Comparison of ENCODE assay signal across 12 cellular contexts in the genomic region with DNA sequence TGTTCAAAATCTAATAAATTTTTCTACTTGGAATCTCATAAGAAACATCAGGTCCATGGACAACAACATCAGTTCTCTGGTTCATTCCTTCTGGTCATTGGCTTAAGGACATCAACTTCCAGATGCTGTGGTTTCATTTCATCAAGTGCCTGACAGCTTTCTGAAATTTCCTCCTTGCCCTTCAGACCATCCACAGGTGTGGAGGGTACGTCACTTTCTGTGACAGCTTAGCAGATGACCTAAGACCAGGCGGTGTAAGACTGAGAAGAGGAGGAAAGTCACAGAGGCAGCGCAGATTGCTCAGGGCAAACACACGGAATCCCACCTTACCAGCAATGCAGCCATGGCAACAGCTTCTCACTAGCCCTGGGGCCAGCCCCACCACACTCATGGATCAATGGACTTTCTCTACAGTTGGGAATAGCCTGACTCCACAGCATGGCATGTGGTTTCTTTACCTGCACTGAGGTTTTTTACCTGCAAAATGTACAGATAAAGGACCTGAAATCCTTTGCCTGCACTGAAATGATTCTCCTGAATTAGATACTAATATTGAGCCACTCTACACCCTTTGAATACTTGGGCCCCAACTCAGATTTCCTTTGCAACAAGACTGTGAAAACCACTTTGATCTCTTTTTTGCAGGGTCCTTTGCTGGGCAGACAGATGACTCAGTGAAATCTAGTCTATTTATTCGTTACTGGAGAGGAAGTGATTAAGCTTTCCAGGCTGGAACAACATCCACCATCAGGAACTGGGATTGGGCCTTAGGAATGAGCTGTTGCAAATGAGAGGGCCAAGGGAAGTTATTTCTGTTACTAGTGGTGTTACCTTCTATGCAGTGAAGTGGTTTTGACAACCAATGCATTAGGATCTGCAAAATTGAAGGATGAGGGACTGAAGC. TPM values are rescaled to one million over a fixed set of nuclear protein-coding genes. Genes with fewer than 3 reads are reported as not detected.
DNase-seq lines count a peak whose midpoint lies in the region; ATAC-seq, FAIRE-seq and TF ChIP-seq lines count a peak whose summit lies in the region.
"Had no signal": no experiment of that assay in that cellular context is flagged by ENCODE, and none has a peak within 500 bp of the region (broad histone marks: within the 10 kb centered on the region; RNA-seq: fewer than 3 reads in every experiment).

No MANE protein-coding gene starts in this region.

- 84 to 92% methylated on average over 3 to 5 of the region's 5 CpGs for WGBS in endodermal cell (ENCODE audit: insufficient coverage in 1 of 2, insufficient read length in 1 of 2), 2 experiments

- H3K27ac ChIP-seq in astrocyte (ENCODE audit: low read depth, low read length): peak overlapping the region; percentile 68
- peak overlapping the region; percentile 36 for H3K27ac ChIP-seq in osteoblast (ENCODE audit: low read depth, low read length)
- H3K27ac ChIP-seq in endodermal cell (ENCODE audit: low read depth, low read length): no peak overlapping the region

- H3K9me3 Mint-ChIP-seq in astrocyte (ENCODE audit: unreplicated experiment) (peaks cover 7% of the 10 kb centered on the region), endodermal cell (no peaks in the 10 kb centered on the region)
- H3K9me3 Mint-ChIP-seq: activated T-helper 2 cell treated with anti-CD3 and anti-CD28 coated beads, Interferon-gamma antibody, Interleukin-2, Interleukin-4, amounts not matched to agents 10 μg/mL and 5 μg/mL and 100 μg/mL, durations not matched to agents 14 hours and 24 hours and 36 hours; immature natural killer cell had no signal

- H3K27me3 Mint-ChIP-seq in astrocyte (ENCODE audit: low read depth, unreplicated experiment): no peaks in the 10 kb centered on the region
- no peaks in the 10 kb centered on the region for H3K27me3 Mint-ChIP-seq in endodermal cell (ENCODE audit: insufficient read depth)
- H3K27me3 Mint-ChIP-seq: IgD-negative memory B cell had no signal

- H3K9me3 ChIP-seq in astrocyte (ENCODE audit: insufficient read depth, low read depth, low read length) (no peaks in the 10 kb centered on the region), osteoblast (ENCODE audit: low read depth, low read length) (no peaks in the 10 kb centered on the region), endodermal cell (ENCODE audit: control insufficient read depth, low read length) (no peaks in the 10 kb centered on the region)

- H3K27me3 ChIP-seq in astrocyte (ENCODE audit: insufficient read depth, low read length) (no peaks in the 10 kb centered on the region), osteoblast (ENCODE audit: insufficient read depth, low read length) (no peaks in the 10 kb centered on the region), endodermal cell (ENCODE audit: control insufficient read depth, insufficient read depth, low read length, poor library complexity, severe bottlenecking) (no peaks in the 10 kb centered on the region)

- no peaks in the 10 kb centered on the region for H4K20me1 ChIP-seq in astrocyte (ENCODE audit: insufficient read depth, low read length)
- H4K20me1 ChIP-seq in osteoblast (ENCODE audit: insufficient read depth, low read length): no peaks in the 10 kb centered on the region

- H3K27ac Mint-ChIP-seq in astrocyte (ENCODE audit: unreplicated experiment): peak overlapping the region; percentile 83
- H3K27ac Mint-ChIP-seq in endodermal cell: no peak overlapping the region
- H3K27ac Mint-ChIP-seq: activated T-helper 2 cell treated with anti-CD3 and anti-CD28 coated beads, Interferon-gamma antibody, Interleukin-2, Interleukin-4, amounts not matched to agents 10 μg/mL and 5 μg/mL and 100 μg/mL, durations not matched to agents 14 hours and 24 hours and 36 hours; immature natural killer cell had no signal

- peak overlapping the region; percentile 67 for H3K4me2 ChIP-seq in astrocyte (ENCODE audit: low read length)
- H3K4me2 ChIP-seq in osteoblast (ENCODE audit: insufficient read depth, low read length): peak overlapping the region; percentile 27

- TF ChIP-seq CTCF in astrocyte (IDR thresholded peaks at IDR 0.05; ENCODE audit: insufficient read depth, low read depth, low read length) (no peak), osteoblast (IDR thresholded peaks at IDR 0.05; ENCODE audit: extremely low read depth, low read depth, low read length) (no peak), endodermal cell (conservative IDR thresholded peaks at IDR 0.05) (no peak)

- H3K9ac ChIP-seq in astrocyte (ENCODE audit: low read length) (no peak overlapping the region), endodermal cell (ENCODE audit: extremely low read depth, low read length, poor library complexity, severe bottlenecking) (no peak overlapping the region)

- peaks cover under 1% of the 10 kb centered on the region for H3K36me3 ChIP-seq in astrocyte (ENCODE audit: insufficient read depth, low read length)
- H3K36me3 ChIP-seq in osteoblast (ENCODE audit: insufficient read depth, low read length): peaks cover 4% of the 10 kb centered on the region
- H3K36me3 ChIP-seq in endodermal cell (ENCODE audit: control insufficient read depth, insufficient read depth, low read length): no peaks in the 10 kb centered on the region

- peaks cover 36% of the 10 kb centered on the region for H3K4me1 Mint-ChIP-seq in astrocyte (ENCODE audit: low read depth, unreplicated experiment)
- H3K4me1 Mint-ChIP-seq in endodermal cell: no peaks in the 10 kb centered on the region
- H3K4me1 Mint-ChIP-seq: immature natural killer cell had no signal

- H3K79me2 ChIP-seq in astrocyte (ENCODE audit: insufficient read depth, low read length): peaks cover 4% of the 10 kb centered on the region
- H3K79me2 ChIP-seq in osteoblast (ENCODE audit: insufficient read depth, low read length): peaks cover 17% of the 10 kb centered on the region

- FAIRE-seq in astrocyte (lab: Jason Lieb, UNC): peak; percentile 84

- H3K36me3 Mint-ChIP-seq in astrocyte (ENCODE audit: low read depth, unreplicated experiment): peaks cover 7% of the 10 kb centered on the region
- H3K36me3 Mint-ChIP-seq in endodermal cell (ENCODE audit: low read depth): no peaks in the 10 kb centered on the region

- ATAC-seq in GM18511 (IDR thresholded peaks at IDR 0.05; ENCODE audit: unreplicated experiment) (peak; percentile 32), HG02852 (IDR thresholded peaks at IDR 0.05; ENCODE audit: unreplicated experiment) (peak; percentile 30)

- DNase-seq in astrocyte (ENCODE audit: low read depth) (peak; percentile 87), osteoblast (ENCODE audit: insufficient read length, low spot score, missing footprints) (peak; percentile 72), endodermal cell (no peak), GF-D8 (lab: John Stamatoyannopoulos, UW) (no peak), NOMO-1 treated with DMSO at 0.1 percent for 48 hours (lab: John Stamatoyannopoulos, UW; ENCODE audit: unreplicated experiment) (no peak), SIG-M5 treated with dmso at 0.1 percent for 504 hours (lab: John Stamatoyannopoulos, UW; ENCODE audit: unreplicated experiment) (no peak)
- DNase-seq: NCI-H524 had no signal

- H2AFZ ChIP-seq in astrocyte (ENCODE audit: low read depth, low read length): peak overlapping the region; percentile 21
- no peak overlapping the region for H2AFZ ChIP-seq in osteoblast (ENCODE audit: low read length)

- no peak overlapping the region for H3K4me3 ChIP-seq in astrocyte (ENCODE audit: insufficient read depth, low read depth, low read length)
- no peak overlapping the region for H3K4me3 ChIP-seq in osteoblast (ENCODE audit: insufficient read depth, low read length)
- H3K4me3 ChIP-seq in endodermal cell (ENCODE audit: low read length): no peak overlapping the region

- peak overlapping the region; percentile 52 for H3K4me3 Mint-ChIP-seq in astrocyte (ENCODE audit: unreplicated experiment)
- no peak overlapping the region for H3K4me3 Mint-ChIP-seq in endodermal cell
- H3K4me3 Mint-ChIP-seq: immature natural killer cell had no signal

- peaks cover 34% of the 10 kb centered on the region for H3K4me1 ChIP-seq in astrocyte (ENCODE audit: insufficient read depth, low read length)
- H3K4me1 ChIP-seq in osteoblast (ENCODE audit: insufficient read depth, low read length): peaks cover 34% of the 10 kb centered on the region
- no peaks in the 10 kb centered on the region for H3K4me1 ChIP-seq in endodermal cell (ENCODE audit: control insufficient read depth, insufficient read depth, low read length)

RNA-seq across cellular contexts. Expression of a gene that starts 26.9 kb away (rescaled TPM):
- 6.7 and 6.8 TPM in 2 replicates for total RNA-seq in astrocyte
- 6.9 and 9.1 TPM in 2 replicates for total RNA-seq in osteoblast
- 1 to 10 TPM in 1 of 2 donors, under 1 TPM in 1; 0.84 to 1.5 TPM for total RNA-seq in endodermal cell
- polyA plus RNA-seq in endodermal cell (2013, experiment 1 of 2): not detected
- not detected for polyA plus RNA-seq in endodermal cell (2013, experiment 2 of 2)
- total RNA-seq: activated T-helper 2 cell treated with anti-CD3 and anti-CD28 coated beads, Interferon-gamma antibody, Interleukin-2, Interleukin-4, amounts not matched to agents 10 μg/mL and 5 μg/mL and 100 μg/mL, durations not matched to agents 14 hours and 24 hours and 36 hours had no signal

RNA-seq across cellular contexts. Expression of a gene that starts 30.8 kb away (rescaled TPM):
- total RNA-seq in astrocyte: 20.6 and 22.9 TPM in 2 replicates
- total RNA-seq in osteoblast: 17.1 and 17.4 TPM in 2 replicates
- total RNA-seq in endodermal cell: 10 to 100 TPM; 12.3 to 14.4 TPM
- polyA plus RNA-seq in endodermal cell (2013, experiment 1 of 2): 15.4 TPM
- 15.0 TPM for polyA plus RNA-seq in endodermal cell (2013, experiment 2 of 2)

RNA-seq across cellular contexts. Expression of a gene that starts 50.4 kb away (rescaled TPM):
- 163 and 173 TPM in 2 replicates for total RNA-seq in astrocyte
- total RNA-seq in osteoblast: 137 and 151 TPM in 2 replicates
- 10 to 100 TPM; 64.4 to 75.3 TPM for total RNA-seq in endodermal cell
- 57.3 TPM for polyA plus RNA-seq in endodermal cell (2013, experiment 1 of 2)
- 60.9 TPM for polyA plus RNA-seq in endodermal cell (2013, experiment 2 of 2)

Comparison
In these comparisons a context has a peak if more than half of its experiments do, and no peak if none do; other contexts are left out.
1. DNase-seq: peak in astrocyte (single experiment) and osteoblast (single experiment); none in endodermal cell (single experiment), GF-D8 (single experiment), NOMO-1 treated with DMSO at 0.1 percent for 48 hours (single experiment) and SIG-M5 treated with dmso at 0.1 percent for 504 hours (single experiment).